Comparison of ENCODE assay signal across 20 cellular contexts in the genomic region with DNA sequence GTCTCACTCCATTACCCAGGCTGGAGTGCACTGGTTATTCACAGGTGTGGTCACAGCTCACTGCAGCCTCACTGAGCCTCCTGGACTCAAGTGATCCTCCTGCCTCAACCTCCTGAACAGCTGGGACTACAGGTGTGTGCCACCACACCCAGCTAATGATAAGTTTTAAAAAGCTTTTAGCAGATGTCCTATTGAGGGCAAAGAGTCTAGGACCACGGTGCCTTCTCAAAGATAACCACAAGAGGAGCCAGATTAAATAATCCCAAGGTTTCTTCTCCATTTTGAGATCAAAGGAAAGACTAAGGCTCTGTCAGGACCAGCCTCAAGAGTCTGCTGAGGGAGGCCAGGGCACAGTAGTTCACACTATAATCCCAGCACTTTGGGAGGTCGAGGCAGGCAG. TPM values are rescaled to one million over a fixed set of nuclear protein-coding genes. Genes with fewer than 3 reads are reported as not detected.
DNase-seq lines count a peak whose midpoint lies in the region; ATAC-seq and TF ChIP-seq lines count a peak whose summit lies in the region.
"Had no signal": no experiment of that assay in that cellular context is flagged by ENCODE, and none has a peak within 500 bp of the region (broad histone marks: within the 10 kb centered on the region; RNA-seq: fewer than 3 reads in every experiment).

No MANE protein-coding gene starts in this region.

- H2AFZ ChIP-seq in Loucy (ENCODE audit: low read length): no peak overlapping the region

- H3K27me3 ChIP-seq in cardiac muscle cell (no peaks in the 10 kb centered on the region), right cardiac atrium (ENCODE audit: control insufficient read depth, insufficient read depth) (no peaks in the 10 kb centered on the region), Loucy (ENCODE audit: insufficient read depth, low read length, poor library complexity, severe bottlenecking) (no peaks in the 10 kb centered on the region)
- H3K27me3 ChIP-seq: tibial nerve had no signal

- H3K4me2 ChIP-seq in Loucy (ENCODE audit: low read depth, low read length, poor library complexity, severe bottlenecking): peak overlapping the region; percentile 35

- no peak for TF ChIP-seq CTCF in cardiac muscle cell (IDR thresholded peaks at IDR 0.05; ENCODE audit: low read depth, low read length)
- TF ChIP-seq CTCF in Loucy (conservative IDR thresholded peaks at IDR 0.05; ENCODE audit: low read length): peak; percentile 20; the same call in 1 of the 2 replicates
- TF ChIP-seq CTCF in epithelial cell of esophagus (IDR thresholded peaks at IDR 0.05; ENCODE audit: insufficient read depth, low read depth, low read length, missing control alignments): peak; percentile 7

- H3K9me3 Mint-ChIP-seq in stimulated activated naive B cell treated with anti-CD40 and anti-IgM and Interleukin-4, amounts not matched to agents 10 μg/mL and 1 μg/mL and 100 μg/mL, for 72 hours: no peaks in the 10 kb centered on the region
- no peaks in the 10 kb centered on the region for H3K9me3 Mint-ChIP-seq in stimulated activated memory B cell treated with anti-CD40 and anti-IgM and Interleukin-4, amounts not matched to agents 10 μg/mL and 1 μg/mL and 100 μg/mL, for 72 hours
- H3K9me3 Mint-ChIP-seq: activated naive CD4-positive, alpha-beta T cell treated with anti-CD3 and anti-CD28 coated beads, Interleukin-2, amount 50 U/mL, for 72 hours; naive thymus-derived CD8-positive, alpha-beta T cell; stimulated activated naive CD8-positive, alpha-beta T cell treated with anti-CD3 and anti-CD28 coated beads, Interleukin-15, amount 100 ng/mL, for 72 hours had no signal

- no peak for ATAC-seq in right cardiac atrium
- ATAC-seq in stimulated activated naive B cell treated with anti-CD40 and anti-IgM and Interleukin-4, amounts not matched to agents 10 μg/mL and 1 μg/mL and 100 μg/mL, for 72 hours (replicated peaks): no peak
- no peak for ATAC-seq in HG03139 (IDR thresholded peaks at IDR 0.05; ENCODE audit: unreplicated experiment)
- ATAC-seq in stimulated activated memory B cell treated with anti-CD40 and anti-IgM and Interleukin-4, amounts not matched to agents 10 μg/mL and 1 μg/mL and 100 μg/mL, for 72 hours: no peak
- ATAC-seq: activated naive CD4-positive, alpha-beta T cell treated with anti-CD3 and anti-CD28 coated beads, Interleukin-2, amount 50 U/mL, for 72 hours; naive thymus-derived CD8-positive, alpha-beta T cell; stimulated activated naive CD8-positive, alpha-beta T cell treated with anti-CD3 and anti-CD28 coated beads, Interleukin-15, amount 100 ng/mL, for 72 hours had no signal

- no peaks in the 10 kb centered on the region for H3F3A ChIP-seq in Loucy (ENCODE audit: low read depth)

- H3K79me2 ChIP-seq in Loucy (ENCODE audit: insufficient read depth, low read length): peaks cover 85% of the 10 kb centered on the region

- peak overlapping the region; percentile 16 for H3K27ac ChIP-seq in cardiac muscle cell
- no peak overlapping the region for H3K27ac ChIP-seq in right cardiac atrium (ENCODE audit: low read length)
- H3K27ac ChIP-seq: tibial nerve had no signal

- peaks cover 30 to 50% of the 10 kb centered on the region in 2 donors for H3K4me1 Mint-ChIP-seq in stimulated activated naive B cell treated with anti-CD40 and anti-IgM and Interleukin-4, amounts not matched to agents 10 μg/mL and 1 μg/mL and 100 μg/mL, for 72 hours
- H3K4me1 Mint-ChIP-seq in stimulated activated memory B cell treated with anti-CD40 and anti-IgM and Interleukin-4, amounts not matched to agents 10 μg/mL and 1 μg/mL and 100 μg/mL, for 72 hours: peaks cover 44% of the 10 kb centered on the region

- H3K4me3 Mint-ChIP-seq in stimulated activated naive B cell treated with anti-CD40 and anti-IgM and Interleukin-4, amounts not matched to agents 10 μg/mL and 1 μg/mL and 100 μg/mL, for 72 hours: no peak overlapping the region
- H3K4me3 Mint-ChIP-seq in stimulated activated memory B cell treated with anti-CD40 and anti-IgM and Interleukin-4, amounts not matched to agents 10 μg/mL and 1 μg/mL and 100 μg/mL, for 72 hours: no peak overlapping the region

- 89% methylated on average over 2 of the region's 2 CpGs for WGBS in right cardiac atrium

- H3K4me1 ChIP-seq in cardiac muscle cell (ENCODE audit: low read depth): peaks cover 8% of the 10 kb centered on the region
- H3K4me1 ChIP-seq in right cardiac atrium (ENCODE audit: control insufficient read depth, insufficient read depth, low read length): peaks cover 2% of the 10 kb centered on the region
- H3K4me1 ChIP-seq in Loucy (ENCODE audit: insufficient read depth, low read length, poor library complexity, severe bottlenecking): peaks cover 18% of the 10 kb centered on the region

- H3K36me3 ChIP-seq in cardiac muscle cell: peaks cover 19% of the 10 kb centered on the region
- peaks cover 33% of the 10 kb centered on the region for H3K36me3 ChIP-seq in Loucy (ENCODE audit: insufficient read depth, low read length)

- no peak overlapping the region for H3K9ac ChIP-seq in Loucy (ENCODE audit: low read depth, low read length, poor library complexity, severe bottlenecking)

- H4K20me1 ChIP-seq in Loucy (ENCODE audit: insufficient read depth, low read length, poor library complexity, severe bottlenecking): peaks cover 60% of the 10 kb centered on the region

- H3K27ac Mint-ChIP-seq in stimulated activated naive B cell treated with anti-CD40 and anti-IgM and Interleukin-4, amounts not matched to agents 10 μg/mL and 1 μg/mL and 100 μg/mL, for 72 hours: peak overlapping the region; percentile 51
- no peak overlapping the region for H3K27ac Mint-ChIP-seq in stimulated activated memory B cell treated with anti-CD40 and anti-IgM and Interleukin-4, amounts not matched to agents 10 μg/mL and 1 μg/mL and 100 μg/mL, for 72 hours

- no peak overlapping the region for H3K4me3 ChIP-seq in cardiac muscle cell
- H3K4me3 ChIP-seq in right cardiac atrium (ENCODE audit: low read length): no peak overlapping the region
- no peak overlapping the region for H3K4me3 ChIP-seq in Loucy (ENCODE audit: low read length, poor library complexity, severe bottlenecking)
- no peak overlapping the region for H3K4me3 ChIP-seq in epithelial cell of esophagus (ENCODE audit: low read length)
- H3K4me3 ChIP-seq: tibial nerve had no signal

- H3K27me3 Mint-ChIP-seq in stimulated activated naive B cell treated with anti-CD40 and anti-IgM and Interleukin-4, amounts not matched to agents 10 μg/mL and 1 μg/mL and 100 μg/mL, for 72 hours: no peaks in the 10 kb centered on the region
- H3K27me3 Mint-ChIP-seq in stimulated activated memory B cell treated with anti-CD40 and anti-IgM and Interleukin-4, amounts not matched to agents 10 μg/mL and 1 μg/mL and 100 μg/mL, for 72 hours: no peaks in the 10 kb centered on the region
- H3K27me3 Mint-ChIP-seq: naive thymus-derived CD8-positive, alpha-beta T cell; stimulated activated naive CD8-positive, alpha-beta T cell treated with anti-CD3 and anti-CD28 coated beads, Interleukin-15, amount 100 ng/mL, for 72 hours had no signal

- intact Hi-C loops in right cardiac atrium (cut with DNase I): no loop called here

- peaks cover 46 to 55% of the 10 kb centered on the region in 2 donors for H3K36me3 Mint-ChIP-seq in stimulated activated naive B cell treated with anti-CD40 and anti-IgM and Interleukin-4, amounts not matched to agents 10 μg/mL and 1 μg/mL and 100 μg/mL, for 72 hours
- H3K36me3 Mint-ChIP-seq in stimulated activated memory B cell treated with anti-CD40 and anti-IgM and Interleukin-4, amounts not matched to agents 10 μg/mL and 1 μg/mL and 100 μg/mL, for 72 hours: peaks cover 44% of the 10 kb centered on the region

- H3K9me3 ChIP-seq in cardiac muscle cell (ENCODE audit: low read depth): no peaks in the 10 kb centered on the region
- no peaks in the 10 kb centered on the region for H3K9me3 ChIP-seq in right cardiac atrium (ENCODE audit: control insufficient read depth, low read length)
- H3K9me3 ChIP-seq in Loucy (ENCODE audit: insufficient read depth, low read depth, low read length): no peaks in the 10 kb centered on the region
- H3K9me3 ChIP-seq: tibial nerve had no signal

- H3K9me2 ChIP-seq in Loucy (replicated peaks; ENCODE audit: low read depth, low read length): no peaks in the 10 kb centered on the region

- DNase-seq in cardiac muscle cell (ENCODE audit: low read depth in 1 of 2, low spot score in 1 of 2) (no peak), right cardiac atrium (no peak), epithelial cell of esophagus (ENCODE audit: low read depth) (no peak), COR-L47 (lab: John Stamatoyannopoulos, UW) (no peak)
- DNase-seq in stimulated activated naive B cell treated with anti-CD40 and anti-IgM and Interleukin-4, amounts not matched to agents 10 μg/mL and 1 μg/mL and 100 μg/mL, for 72 hours: no peak
- DNase-seq: activated CD4-positive, CD25-positive, alpha-beta regulatory T cell treated with anti-CD3 and anti-CD28 coated beads, Interleukin-2, amount 50 U/mL, for 72 hours; effector CD8-positive, alpha-beta T cell; mesendoderm; naive thymus-derived CD8-positive, alpha-beta T cell; NCI-H1048; NCI-H1930; NCI-H226; RPMI8226; stimulated activated CD4-positive, alpha-beta T cell treated with anti-CD3 and anti-CD28 coated beads, Interleukin-2, amount 100 ng/mL, for 24 hours; stimulated activated naive CD8-positive, alpha-beta T cell treated with anti-CD3 and anti-CD28 coated beads, Interleukin-15, amount 100 ng/mL, for 72 hours had no signal

RNA-seq across cellular contexts. Expression of a gene that starts 4.7 kb away (rescaled TPM):
- total RNA-seq in cardiac muscle cell: 987 and 2,981 TPM in 2 replicates
- polyA plus RNA-seq in cardiac muscle cell: 979 and 1,270 TPM in 2 replicates
- total RNA-seq in right cardiac atrium: 100 to 1,000 TPM; 525 to 746 (median 627) TPM
- polyA plus RNA-seq in right cardiac atrium: 3,968 TPM

RNA-seq across cellular contexts. Expression of a gene that starts 11.5 kb away (rescaled TPM):
- total RNA-seq in cardiac muscle cell: 9.0 and 12.7 TPM in 2 replicates
- polyA plus RNA-seq in cardiac muscle cell: 10.2 and 15.3 TPM in 2 replicates
- total RNA-seq in right cardiac atrium: 1 to 10 TPM; 3.5 to 6.4 (median 3.8) TPM
- 2.9 TPM for polyA plus RNA-seq in right cardiac atrium

RNA-seq across cellular contexts. Expression of a gene that starts 22.5 kb away (rescaled TPM):
- total RNA-seq in cardiac muscle cell (59.9 and 84.1 TPM in 2 replicates), right cardiac atrium (10 to 100 TPM; 17.3 to 21.9 (median 18.8) TPM)
- polyA plus RNA-seq in cardiac muscle cell (59.8 and 75.2 TPM in 2 replicates), right cardiac atrium (16.2 TPM)

RNA-seq across cellular contexts. Expression of a gene that starts 22.6 kb away (rescaled TPM):
- 13.7 and 27.9 TPM in 2 replicates for total RNA-seq in cardiac muscle cell
- polyA plus RNA-seq in cardiac muscle cell: 6.1 and 7.8 TPM in 2 replicates
- total RNA-seq in right cardiac atrium: 1 to 10 TPM; 3.1 to 4.4 (median 3.2) TPM
- polyA plus RNA-seq in right cardiac atrium: 3.0 TPM

RNA-seq across cellular contexts. Expression of a gene that starts 38.9 kb away (rescaled TPM):
- total RNA-seq in cardiac muscle cell (17.3 and 32.0 TPM in 2 replicates), right cardiac atrium (10 to 100 TPM; 17.1 to 20.5 (median 19.7) TPM)
- polyA plus RNA-seq in cardiac muscle cell (18.7 and 21.9 TPM in 2 replicates), right cardiac atrium (16.7 TPM)
